ENCODE assay signal across 8 cellular contexts in the genomic region with DNA sequence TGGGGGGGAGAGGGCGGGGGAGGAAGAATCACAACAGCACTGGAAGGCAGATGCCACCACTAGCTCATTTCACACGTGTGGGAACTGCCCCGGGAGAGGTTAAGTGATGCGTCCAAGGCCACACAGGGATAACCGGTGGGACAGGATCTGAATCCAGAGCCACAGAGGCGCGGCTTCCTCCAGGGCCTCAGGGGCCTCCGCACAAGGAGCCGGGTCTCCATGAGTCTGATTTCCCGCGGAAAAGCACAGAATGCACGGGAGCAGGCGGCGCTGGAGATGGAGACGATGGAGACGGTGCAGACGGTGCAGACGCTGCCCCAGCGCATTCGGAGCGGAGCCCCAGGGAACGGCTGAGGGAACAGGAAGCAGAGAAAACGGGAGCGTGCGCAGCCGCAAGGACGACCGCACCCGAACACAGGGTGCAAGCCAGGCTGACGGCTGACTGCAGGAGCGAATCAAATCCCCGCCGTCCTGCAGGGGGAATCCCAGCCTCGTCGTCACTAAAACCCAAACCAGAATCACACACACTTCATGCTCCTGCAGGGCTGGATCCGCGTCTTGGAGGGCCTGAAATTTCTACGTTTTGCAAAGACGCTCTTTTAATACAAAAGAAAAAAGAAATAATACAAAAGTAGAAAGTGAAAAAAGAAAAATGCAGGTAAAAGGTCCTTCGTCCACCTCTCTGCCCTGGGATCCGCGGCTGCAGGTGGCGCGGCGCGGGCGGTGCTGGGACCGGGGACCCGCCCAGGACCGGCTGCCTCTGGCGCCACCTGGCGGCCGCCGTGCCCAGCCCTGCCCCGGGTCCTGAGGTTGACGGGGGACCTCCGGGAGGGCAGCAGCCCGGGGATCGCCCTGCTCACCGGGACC. TPM values are rescaled to one million over a fixed set of nuclear protein-coding genes. Genes with fewer than 3 reads are reported as not detected.
DNase-seq lines count a peak whose midpoint lies in the region; ATAC-seq, FAIRE-seq and TF ChIP-seq lines count a peak whose summit lies in the region.

No MANE protein-coding gene starts in this region.

- no peak for TF ChIP-seq RAD21 in K562 (CRISPR knock-in tag; conservative IDR thresholded peaks at IDR 0.05 in 1 of 2, IDR thresholded peaks at IDR 0.05 in 1 of 2)

- peak; percentile 97 for TF ChIP-seq CTCF in CD8-positive, alpha-beta T cell (IDR thresholded peaks at IDR 0.05)
- peak in 1 of 3 experiments; percentile 26; a peak in 1 of 6 replicates for TF ChIP-seq CTCF in K562 (IDR thresholded peaks at IDR 0.05 in 2 of 3, conservative IDR thresholded peaks at IDR 0.05 in 1 of 3; ENCODE audit: insufficient read depth in 2 of 3, low read depth in 1 of 3, low read length in 3 of 3)

- no peaks in the 10 kb centered on the region for H3K36me3 ChIP-seq in CD8-positive, alpha-beta T cell (ENCODE audit: insufficient read depth, low read length)
- H3K36me3 ChIP-seq in K562 (ENCODE audit: control insufficient read depth, insufficient read depth, low read length), result peaks cover 67% of the 10 kb centered on the region

- peaks cover 36% of the 10 kb centered on the region for H3K36me3 Mint-ChIP-seq in CD8-positive, alpha-beta T cell
- H3K36me3 Mint-ChIP-seq in T-helper 2 cell treated with Interferon-gamma antibody and Interleukin-4, amounts not matched to agents 5 μg/mL and 100 μg/mL, for 36 hours (ENCODE audit: low read depth), result peaks cover 22% of the 10 kb centered on the region

- intact Hi-C loops in CD8-positive, alpha-beta T cell (cut with DNase I, micrococcal nuclease), result loop anchor here (1.0 to 5.0 kb wide), 5 partner anchors 20 to 772 kb away; a partner anchor contains a TSS
- intact Hi-C loops in K562 (cut with micrococcal nuclease), result no loop called here

- in situ Hi-C loops in K562 (cut with MboI), result no loop called here

- H3K9ac ChIP-seq in K562 (ENCODE audit: insufficient read depth in 1 of 2, low read depth in 2 of 2, low read length in 2 of 2), result no peak overlapping the region; a peak in 1 of 4 replicates

- no peaks in the 10 kb centered on the region for H3K9me3 ChIP-seq in CD8-positive, alpha-beta T cell (ENCODE audit: low read length)
- H3K9me3 ChIP-seq in K562 (replicated peaks; ENCODE audit: control insufficient read depth, insufficient read depth, low read depth, low read length), result no peaks in the 10 kb centered on the region

- TF ChIP-seq POLR2A in K562 (conservative IDR thresholded peaks at IDR 0.05), result no peak

- H3K27me3 Mint-ChIP-seq in CD8-positive, alpha-beta T cell (ENCODE audit: low read depth), result no peaks in the 10 kb centered on the region
- H3K27me3 Mint-ChIP-seq in T-helper 2 cell treated with Interferon-gamma antibody and Interleukin-4, amounts not matched to agents 5 μg/mL and 100 μg/mL, for 36 hours (ENCODE audit: low read depth), result no peaks in the 10 kb centered on the region

- no peaks in the 10 kb centered on the region for H3K9me1 ChIP-seq in K562 (ENCODE audit: control insufficient read depth, insufficient read depth, low read length)

- H3K27me3 ChIP-seq in CD8-positive, alpha-beta T cell (ENCODE audit: insufficient read depth, low read length), result no peaks in the 10 kb centered on the region
- no peaks in the 10 kb centered on the region for H3K27me3 ChIP-seq in K562 (ENCODE audit: control insufficient read depth in 2 of 2, insufficient read depth in 2 of 2, low read length in 2 of 2)

- peaks cover 16% of the 10 kb centered on the region; the same call in 2 of the 3 replicates for H3K79me2 ChIP-seq in K562 (ENCODE audit: control insufficient read depth, insufficient read depth, low read length)

- H3K4me3 Mint-ChIP-seq in CD8-positive, alpha-beta T cell, result peak overlapping the region; percentile 88
- H3K4me3 Mint-ChIP-seq in T-helper 2 cell treated with Interferon-gamma antibody and Interleukin-4, amounts not matched to agents 5 μg/mL and 100 μg/mL, for 36 hours, result peak overlapping the region; percentile 85

- no peaks in the 10 kb centered on the region for H3K9me3 Mint-ChIP-seq in CD8-positive, alpha-beta T cell
- H3K9me3 Mint-ChIP-seq in T-helper 2 cell treated with Interferon-gamma antibody and Interleukin-4, amounts not matched to agents 5 μg/mL and 100 μg/mL, for 36 hours, result no peaks in the 10 kb centered on the region

- peak overlapping the region; percentile 66 for H3K4me3 ChIP-seq in CD8-positive, alpha-beta T cell (ENCODE audit: low read depth, low read length)
- H3K4me3 ChIP-seq in K562, result no peak overlapping the region

- ATAC-seq in CD8-positive, alpha-beta T cell, result peak; percentile 94
- ATAC-seq in GM19463 (IDR thresholded peaks at IDR 0.05; ENCODE audit: unreplicated experiment) (peak; percentile 92), HG03575 (IDR thresholded peaks at IDR 0.05; ENCODE audit: extremely low read depth, insufficient number of reproducible peaks, low FRiP score, unreplicated experiment) (peak; percentile 53), K562 (peak; percentile 53)

- no TSS peak for BruUV-seq in K562 (replicated peaks; lab: Mats Ljungman, UMichigan)

- POLR2A ChIA-PET in CD8-positive, alpha-beta T cell (lab: Charles Lee), result no interaction called here
- POLR2A ChIA-PET in K562 (lab: Yijun Ruan, JAX), result no interaction called here

- H3K27ac ChIP-seq in CD8-positive, alpha-beta T cell (ENCODE audit: low read depth, low read length), result peak overlapping the region; percentile 24
- H3K27ac ChIP-seq in K562 (ENCODE audit: extremely low read depth, low read depth, low read length), result no peak overlapping the region

- H2AFZ ChIP-seq in K562 (ENCODE audit: low read depth, low read length), result no peak overlapping the region

- FAIRE-seq in K562 (lab: Jason Lieb, UNC), result no peak

- peak; percentile 59 to 89 (median 65) for DNase-seq in CD8-positive, alpha-beta T cell
- peak; percentile 73 for DNase-seq in T-helper 2 cell treated with Interferon-gamma antibody and Interleukin-4, amounts not matched to agents 5 μg/mL and 100 μg/mL, for 36 hours (ENCODE audit: low spot score)
- peak in 3 of 4 experiments; percentile 32 to 52 (median 48) for DNase-seq in K562 (ENCODE audit: extremely low read depth in 1 of 4, low spot score in 3 of 4)
- peak; percentile 64 for DNase-seq in iris pigment epithelial cell (ENCODE audit: low read depth)
- peak; percentile 85 for DNase-seq in stimulated activated CD4-positive, alpha-beta T cell treated with anti-CD3 and anti-CD28 coated beads, Interleukin-15, amount 100 ng/mL, for 24 hours
- DNase-seq in NCI-H1930 (lab: John Stamatoyannopoulos, UW), result no peak

- 98% methylated on average over 29 of the region's 60 CpGs for WGBS in K562 (ENCODE audit: insufficient coverage, low coverage, missing lambda C conversion rate)

- peak overlapping the region; percentile 41 for H3K27ac Mint-ChIP-seq in CD8-positive, alpha-beta T cell
- peak overlapping the region; percentile 32 for H3K27ac Mint-ChIP-seq in T-helper 2 cell treated with Interferon-gamma antibody and Interleukin-4, amounts not matched to agents 5 μg/mL and 100 μg/mL, for 36 hours

- H4K20me1 ChIP-seq in K562 (replicated peaks; ENCODE audit: control insufficient read depth, insufficient read depth, low read length), result no peaks in the 10 kb centered on the region

- peaks cover 7% of the 10 kb centered on the region for H3K4me1 ChIP-seq in CD8-positive, alpha-beta T cell (ENCODE audit: insufficient read depth, low read length)
- peaks cover 0 to 11% of the 10 kb centered on the region in 2 experiments; a peak in 2 of 5 replicates for H3K4me1 ChIP-seq in K562 (replicated peaks in 1 of 2; ENCODE audit: control insufficient read depth in 2 of 2, insufficient read depth in 2 of 2, low read length in 2 of 2)

- peaks cover 10% of the 10 kb centered on the region for H3K4me1 Mint-ChIP-seq in CD8-positive, alpha-beta T cell (ENCODE audit: low read depth)
- H3K4me1 Mint-ChIP-seq in T-helper 2 cell treated with Interferon-gamma antibody and Interleukin-4, amounts not matched to agents 5 μg/mL and 100 μg/mL, for 36 hours (ENCODE audit: low read depth), result peaks cover 6% of the 10 kb centered on the region

- no peak for TF ChIP-seq EP300 in K562 (IDR thresholded peaks at IDR 0.05; ENCODE audit: low read length)

- CTCF ChIA-PET in CD8-positive, alpha-beta T cell (lab: Charles Lee), result interaction anchor here (0.6 to 1.8 kb wide), 4 partner anchors 8 to 71 kb away, joined by 3 to 6 read pairs (median 5); no protein-coding TSS in a partner anchor
- CTCF ChIA-PET in K562 (lab: Yijun Ruan, JAX; ENCODE audit: low intra/inter-chr PET ratio), result interaction anchor here (0.6 kb wide), 1 partner anchor 21 kb away, joined by 4 read pairs; a partner anchor contains a TSS

- no peak overlapping the region for H3K4me2 ChIP-seq in K562 (ENCODE audit: insufficient read depth, low read length)

RNA-seq across cellular contexts. Expression of a gene that starts 20.4 kb away (rescaled TPM):
- total RNA-seq in CD8-positive, alpha-beta T cell, result 10 to 100 TPM; 15.8 to 18.2 TPM
- total RNA-seq in K562 (2011; cell fraction: chromatin; rRNA removed; ENCODE audit: low replicate concordance), result 42.7 and 128 TPM in 2 replicates
- total RNA-seq in K562 (2011; cell fraction: nucleolus; rRNA removed), result 25.8 and 32.5 TPM in 2 replicates
- total RNA-seq in K562 (2011; cell fraction: nucleoplasm; rRNA removed), result 46.3 and 62.1 TPM in 2 replicates
- total RNA-seq in K562 (2014; rRNA removed) (24.6 and 25.8 TPM in 2 replicates), K562 (2014; rRNA removed; fragmentation: Illumina TruSeq; extraction: Trizol) (35.0 and 38.5 TPM in 2 replicates), K562 (2015; rRNA removed; fragmentation: Illumina TruSeq; extraction: Trizol) (29.1 and 32.7 TPM in 2 replicates), K562 (2021) (24.4 and 25.0 TPM in 2 replicates)
- polyA plus RNA-seq in K562 (2011; rRNA removed) (48.8 and 54.6 TPM in 2 replicates), K562 (2014; fragmentation: Illumina TruSeq; extraction: Trizol) (29.7 and 34.9 TPM in 2 replicates), K562 (2014; fragmentation: Nextera tagmentation; extraction: Ambion mirVana) (10 to 100 TPM; 22.2 to 24.7 TPM), K562 (2014; rRNA removed) (30.3 and 30.8 TPM in 2 replicates)
- polyA plus RNA-seq in K562 (2011; cell fraction: cytosol; rRNA removed), result 13.2 and 34.8 TPM in 2 replicates
- polyA plus RNA-seq in K562 (2011; cell fraction: nucleus; rRNA removed), result 83.4 and 119 TPM in 2 replicates
- polyA plus RNA-seq in K562 (2012), result 22.5 and 23.5 TPM in 2 replicates
- 34.8 and 38.8 TPM in 2 replicates for polyA minus RNA-seq in K562 (2011; rRNA and poly(A)+ RNA removed)
- 10.6 and 13.2 TPM in 2 replicates for polyA minus RNA-seq in K562 (2011; cell fraction: cytosol; rRNA and poly(A)+ RNA removed)
- polyA minus RNA-seq in K562 (2011; cell fraction: nucleus; rRNA and poly(A)+ RNA removed), result 14.7 and 29.1 TPM in 2 replicates

RNA-seq across cellular contexts. Expression of a gene that starts 53.3 kb away (rescaled TPM):
- 100 to 1,000 TPM; 342 to 352 TPM for total RNA-seq in CD8-positive, alpha-beta T cell
- total RNA-seq in K562 (2011; cell fraction: chromatin; rRNA removed; ENCODE audit: low replicate concordance), result 426 and 544 TPM in 2 replicates
- total RNA-seq in K562 (2011; cell fraction: nucleolus; rRNA removed), result 304 and 396 TPM in 2 replicates
- 538 and 566 TPM in 2 replicates for total RNA-seq in K562 (2011; cell fraction: nucleoplasm; rRNA removed)
- total RNA-seq in K562 (2014; rRNA removed), result 1,828 and 1,851 TPM in 2 replicates
- total RNA-seq in K562 (2014; rRNA removed; fragmentation: Illumina TruSeq; extraction: Trizol), result 1,816 and 1,953 TPM in 2 replicates
- total RNA-seq in K562 (2015; rRNA removed; fragmentation: Illumina TruSeq; extraction: Trizol), result 1,595 and 1,687 TPM in 2 replicates
- total RNA-seq in K562 (2021), result 1,900 and 2,011 TPM in 2 replicates
- polyA plus RNA-seq in K562 (2011; rRNA removed), result 2,715 and 3,820 TPM in 2 replicates
- polyA plus RNA-seq in K562 (2011; cell fraction: cytosol; rRNA removed), result 1,510 and 2,406 TPM in 2 replicates
- 920 and 1,503 TPM in 2 replicates for polyA plus RNA-seq in K562 (2011; cell fraction: nucleus; rRNA removed)
- polyA plus RNA-seq in K562 (2012), result 1,349 and 2,558 TPM in 2 replicates
- 2,154 and 2,300 TPM in 2 replicates for polyA plus RNA-seq in K562 (2014; fragmentation: Illumina TruSeq; extraction: Trizol)
- 1,000 to 10,000 TPM; 3,304 to 3,469 TPM for polyA plus RNA-seq in K562 (2014; fragmentation: Nextera tagmentation; extraction: Ambion mirVana)
- 2,326 and 2,761 TPM in 2 replicates for polyA plus RNA-seq in K562 (2014; rRNA removed)
- 3,000 and 3,145 TPM in 2 replicates for polyA minus RNA-seq in K562 (2011; rRNA and poly(A)+ RNA removed)
- 636 and 826 TPM in 2 replicates for polyA minus RNA-seq in K562 (2011; cell fraction: cytosol; rRNA and poly(A)+ RNA removed)
- polyA minus RNA-seq in K562 (2011; cell fraction: nucleus; rRNA and poly(A)+ RNA removed), result 110 and 239 TPM in 2 replicates

Comparison
In these comparisons a context has a peak if more than half of its experiments do, and no peak if none do; other contexts are left out.
1. DNase-seq: peak in CD8-positive, alpha-beta T cell (7 of 7), T-helper 2 cell treated with Interferon-gamma antibody and Interleukin-4, amounts not matched to agents 5 μg/mL and 100 μg/mL, for 36 hours (single experiment), K562 (3 of 4), iris pigment epithelial cell (single experiment) and stimulated activated CD4-positive, alpha-beta T cell treated with anti-CD3 and anti-CD28 coated beads, Interleukin-15, amount 100 ng/mL, for 24 hours (single experiment); none in NCI-H1930 (0 of 2).
2. Peak in every context shown above with its lines, with median percentiles within 50 percentile points of each other: ATAC-seq.